ENCODE assay signal across 11 cellular contexts in genomic region chr9:114908796-114909448, GRCh38. TPM values are rescaled to one million over a fixed set of nuclear protein-coding genes. Genes with fewer than 3 reads are reported as not detected.
DNase-seq lines count a peak whose midpoint lies in the region; ATAC-seq and TF ChIP-seq lines count a peak whose summit lies in the region.
"Had no signal": no experiment of that assay in that cellular context is flagged by ENCODE, and none has a peak within 500 bp of the region (broad histone marks: within the 10 kb centered on the region; RNA-seq: fewer than 3 reads in every experiment).

No MANE protein-coding gene starts in this region.

- H3K36me3 ChIP-seq in DOHH2 (ENCODE audit: control insufficient read depth, low read length): peaks cover 43% of the 10 kb centered on the region
- H3K36me3 ChIP-seq: tibial artery had no signal

- TF ChIP-seq CTCF in DOHH2 (IDR thresholded peaks at IDR 0.05; ENCODE audit: low read depth, low read length, poor library complexity, severe bottlenecking): no peak
- no peak for TF ChIP-seq CTCF in mesothelial cell of epicardium (IDR thresholded peaks at IDR 0.05; ENCODE audit: unreplicated experiment)
- TF ChIP-seq CTCF in endothelial cell (IDR thresholded peaks at IDR 0.05; ENCODE audit: unreplicated experiment): no peak

- H3K9me3 ChIP-seq in DOHH2 (ENCODE audit: control insufficient read depth, insufficient read depth, low read length): no peaks in the 10 kb centered on the region
- H3K9me3 ChIP-seq: tibial artery had no signal

- H3F3A ChIP-seq in DOHH2 (ENCODE audit: control insufficient read depth, insufficient read depth): no peaks in the 10 kb centered on the region

- H3K9me2 ChIP-seq in DOHH2 (replicated peaks; ENCODE audit: control insufficient read depth, low read length): no peaks in the 10 kb centered on the region

- H3K36me3 Mint-ChIP-seq in activated CD4-positive, alpha-beta T cell treated with anti-CD3 and anti-CD28 coated beads, Interleukin-2, amount 10 ng/mL, durations not matched to agents 7 days and 5 days (ENCODE audit: low read depth): peaks cover 76% of the 10 kb centered on the region
- H3K36me3 Mint-ChIP-seq in mesothelial cell of epicardium (no peaks in the 10 kb centered on the region), endothelial cell (ENCODE audit: low read depth, unreplicated experiment) (no peaks in the 10 kb centered on the region)

- no peaks in the 10 kb centered on the region for H3K79me2 ChIP-seq in DOHH2 (ENCODE audit: control insufficient read depth, low read length)

- peak overlapping the region; percentile 65 for H3K4me2 ChIP-seq in DOHH2 (ENCODE audit: low read length)

- no peaks in the 10 kb centered on the region for H3K27me3 Mint-ChIP-seq in activated CD4-positive, alpha-beta T cell treated with anti-CD3 and anti-CD28 coated beads, Interleukin-2, amount 10 ng/mL, durations not matched to agents 7 days and 5 days
- no peaks in the 10 kb centered on the region for H3K27me3 Mint-ChIP-seq in mesothelial cell of epicardium (ENCODE audit: low read depth)
- H3K27me3 Mint-ChIP-seq in endothelial cell (ENCODE audit: unreplicated experiment): peaks cover 3% of the 10 kb centered on the region

- DNase-seq in activated CD4-positive, alpha-beta T cell treated with anti-CD3 and anti-CD28 coated beads, Interleukin-2, amount 10 ng/mL, durations not matched to agents 7 days and 5 days: peak; percentile 33
- DNase-seq in mesothelial cell of epicardium (ENCODE audit: low spot score in 2 of 2, unreplicated experiment in 2 of 2): no peak
- DNase-seq in endothelial cell (ENCODE audit: low spot score): no peak
- DNase-seq in AG08395 (ENCODE audit: low spot score): no peak
- DNase-seq: activated gamma-delta T cell, retina, tibial artery had no signal

- H3K4me3 ChIP-seq in DOHH2 (ENCODE audit: low read length): peak overlapping the region; percentile 36
- H3K4me3 ChIP-seq: tibial artery had no signal

- peak overlapping the region; percentile 96 for H3K27ac Mint-ChIP-seq in activated CD4-positive, alpha-beta T cell treated with anti-CD3 and anti-CD28 coated beads, Interleukin-2, amount 10 ng/mL, durations not matched to agents 7 days and 5 days
- peak overlapping the region; percentile 87 for H3K27ac Mint-ChIP-seq in mesothelial cell of epicardium
- no peak overlapping the region for H3K27ac Mint-ChIP-seq in endothelial cell (ENCODE audit: unreplicated experiment)

- H4K20me1 ChIP-seq in DOHH2 (ENCODE audit: control insufficient read depth, insufficient read depth, low read depth, low read length): no peaks in the 10 kb centered on the region

- H3K27ac ChIP-seq in DOHH2 (ENCODE audit: low read depth, low read length): peak overlapping the region; percentile 54
- H3K27ac ChIP-seq: tibial artery had no signal

- peaks cover 5% of the 10 kb centered on the region for H3K9me3 Mint-ChIP-seq in activated CD4-positive, alpha-beta T cell treated with anti-CD3 and anti-CD28 coated beads, Interleukin-2, amount 10 ng/mL, durations not matched to agents 7 days and 5 days
- H3K9me3 Mint-ChIP-seq in mesothelial cell of epicardium: no peaks in the 10 kb centered on the region
- H3K9me3 Mint-ChIP-seq in endothelial cell (ENCODE audit: unreplicated experiment): no peaks in the 10 kb centered on the region

- peaks cover 76% of the 10 kb centered on the region for H3K4me1 Mint-ChIP-seq in activated CD4-positive, alpha-beta T cell treated with anti-CD3 and anti-CD28 coated beads, Interleukin-2, amount 10 ng/mL, durations not matched to agents 7 days and 5 days
- H3K4me1 Mint-ChIP-seq in mesothelial cell of epicardium (peaks cover 70% of the 10 kb centered on the region), endothelial cell (ENCODE audit: unreplicated experiment) (peaks cover 3% of the 10 kb centered on the region)

- H3K27me3 ChIP-seq in DOHH2 (ENCODE audit: control insufficient read depth, low read length): no peaks in the 10 kb centered on the region
- H3K27me3 ChIP-seq: tibial artery had no signal

- CTCF ChIA-PET in activated CD4-positive, alpha-beta T cell treated with anti-CD3 and anti-CD28 coated beads, Interleukin-2, amount 10 ng/mL, durations not matched to agents 7 days and 5 days (lab: Charles Lee): interaction anchor here (0.6 to 3.1 kb wide), 16 partner anchors 9 to 993 kb away, joined by 3 to 19 read pairs (median 4); no protein-coding TSS in a partner anchor

- H3K4me3 Mint-ChIP-seq in activated CD4-positive, alpha-beta T cell treated with anti-CD3 and anti-CD28 coated beads, Interleukin-2, amount 10 ng/mL, durations not matched to agents 7 days and 5 days: peak overlapping the region; percentile 59
- no peak overlapping the region for H3K4me3 Mint-ChIP-seq in mesothelial cell of epicardium
- H3K4me3 Mint-ChIP-seq in endothelial cell (ENCODE audit: unreplicated experiment): no peak overlapping the region

- ATAC-seq in HG02763 (IDR thresholded peaks at IDR 0.05; ENCODE audit: unreplicated experiment) (peak; percentile 16), GM18861 (IDR thresholded peaks at IDR 0.05; ENCODE audit: unreplicated experiment) (no peak), GM18907 (IDR thresholded peaks at IDR 0.05; ENCODE audit: unreplicated experiment) (no peak)

- peaks cover 61% of the 10 kb centered on the region for H3K4me1 ChIP-seq in DOHH2 (ENCODE audit: control insufficient read depth, low read length)
- H3K4me1 ChIP-seq: tibial artery had no signal

- POLR2A ChIA-PET in activated CD4-positive, alpha-beta T cell treated with anti-CD3 and anti-CD28 coated beads, Interleukin-2, amount 10 ng/mL, durations not matched to agents 7 days and 5 days (lab: Charles Lee): interaction anchor here (0.6 to 1.2 kb wide), 5 partner anchors 14 to 214 kb away, joined by 4 to 9 read pairs (median 7); no protein-coding TSS in a partner anchor

RNA-seq across cellular contexts. Expression of gene TNFSF8, which starts 21.5 kb away (rescaled TPM):
- total RNA-seq in activated CD4-positive, alpha-beta T cell treated with anti-CD3 and anti-CD28 coated beads, Interleukin-2, amount 10 ng/mL, durations not matched to agents 7 days and 5 days: 10 to 100 TPM; 76.2 to 88.8 TPM
- not detected in 3 replicates for total RNA-seq in mesothelial cell of epicardium
- not detected for total RNA-seq in endothelial cell (ENCODE audit: unreplicated experiment)

Comparison
In these comparisons a context has a peak if more than half of its experiments do, and no peak if none do; other contexts are left out.
1. RNA of gene TNFSF8, which starts 21.5 kb away (total RNA-seq): 76.2 to 88.8 TPM in activated CD4-positive, alpha-beta T cell treated with anti-CD3 and anti-CD28 coated beads, Interleukin-2, amount 10 ng/mL, durations not matched to agents 7 days and 5 days; not detected in mesothelial cell of epicardium and not detected in endothelial cell (single experiment); every median in the first group is over 10 times any median in the second.